ENCODE assay signal across 11 cellular contexts in genomic region chr6:148530976-148531375, GRCh38.
DNase-seq lines count a peak whose midpoint lies in the region; ATAC-seq and TF ChIP-seq lines count a peak whose summit lies in the region.
"Had no signal": no experiment of that assay in that cellular context is flagged by ENCODE, and none has a peak within 500 bp of the region (broad histone marks: within the 10 kb centered on the region; RNA-seq: fewer than 3 reads in every experiment).

No MANE protein-coding gene starts in this region.

- peaks cover 7% of the 10 kb centered on the region for H3K27me3 Mint-ChIP-seq in endothelial cell (ENCODE audit: unreplicated experiment)
- H3K27me3 Mint-ChIP-seq in activated T-cell treated with anti-CD3 and anti-CD28 coated beads, Interleukin-2, amount 50 U/mL, for 4 hours (ENCODE audit: low read depth) = peaks cover 5% of the 10 kb centered on the region

- no peaks in the 10 kb centered on the region for H3K27me3 ChIP-seq in SJSA1 (replicated peaks)
- H3K27me3 ChIP-seq in psoas muscle (ENCODE audit: insufficient read depth in 3 of 3, low read length in 2 of 3) = peaks cover 0 to 2% (median 0%) of the 10 kb centered on the region in 3 donors
- H3K27me3 ChIP-seq: cardiac muscle cell, foreskin keratinocyte, testis had no signal

- H3K4me3 ChIP-seq in AG10803 (ENCODE audit: low read length) = peak overlapping the region; percentile 34
- peak overlapping the region; percentile 17 for H3K4me3 ChIP-seq in SJSA1
- H3K4me3 ChIP-seq in psoas muscle = peak overlapping the region; percentile 28
- H3K4me3 ChIP-seq: cardiac muscle cell, testis had no signal

- peaks cover 16% of the 10 kb centered on the region for H3K4me1 Mint-ChIP-seq in endothelial cell (ENCODE audit: unreplicated experiment)
- H3K4me1 Mint-ChIP-seq in activated T-cell treated with anti-CD3 and anti-CD28 coated beads, Interleukin-2, amount 50 U/mL, for 4 hours (ENCODE audit: low read depth) = no peaks in the 10 kb centered on the region

- peaks cover 84% of the 10 kb centered on the region for H3K36me3 Mint-ChIP-seq in endothelial cell (ENCODE audit: low read depth, unreplicated experiment)
- no peaks in the 10 kb centered on the region for H3K36me3 Mint-ChIP-seq in activated T-cell treated with anti-CD3 and anti-CD28 coated beads, Interleukin-2, amount 50 U/mL, for 4 hours (ENCODE audit: insufficient read depth)

- no peak for DNase-seq in AG10803 (ENCODE audit: low read depth)
- no peak for DNase-seq in SJSA1 (ENCODE audit: low read depth in 1 of 2, low spot score in 2 of 2)
- no peak for DNase-seq in endothelial cell (ENCODE audit: low spot score)
- DNase-seq in psoas muscle = no peak
- no peak for DNase-seq in NCI-H1417 (lab: John Stamatoyannopoulos, UW)
- no peak for DNase-seq in NCI-H446 (lab: John Stamatoyannopoulos, UW)
- DNase-seq in activated T-cell treated with anti-CD3 and anti-CD28 coated beads, Interleukin-2, amount 50 U/mL, for 4 hours = no peak
- DNase-seq: testis had no signal

- peak overlapping the region; percentile 93 for H3K27ac ChIP-seq in SJSA1
- H3K27ac ChIP-seq in psoas muscle = peak overlapping the region; percentile 34
- H3K27ac ChIP-seq: cardiac muscle cell, foreskin keratinocyte had no signal

- intact Hi-C loops in psoas muscle (cut with DNase I) = no loop called here

- no peaks in the 10 kb centered on the region for H3K9me3 ChIP-seq in SJSA1 (replicated peaks)
- no peaks in the 10 kb centered on the region for H3K9me3 ChIP-seq in psoas muscle
- H3K9me3 ChIP-seq: testis had no signal

- peak overlapping the region; percentile 31 for H3K4me3 Mint-ChIP-seq in endothelial cell (ENCODE audit: unreplicated experiment)
- H3K4me3 Mint-ChIP-seq in activated T-cell treated with anti-CD3 and anti-CD28 coated beads, Interleukin-2, amount 50 U/mL, for 4 hours = no peak overlapping the region

- H3K9me3 Mint-ChIP-seq in endothelial cell (ENCODE audit: unreplicated experiment) = no peaks in the 10 kb centered on the region
- no peaks in the 10 kb centered on the region for H3K9me3 Mint-ChIP-seq in activated T-cell treated with anti-CD3 and anti-CD28 coated beads, Interleukin-2, amount 50 U/mL, for 4 hours

- H3K36me3 ChIP-seq in SJSA1 (peaks cover 23% of the 10 kb centered on the region), psoas muscle (ENCODE audit: insufficient read depth in 1 of 2, low read depth in 1 of 2) (peaks cover 9 to 61% of the 10 kb centered on the region in 2 donors)
- H3K36me3 ChIP-seq: cardiac muscle cell had no signal

- H3K27ac Mint-ChIP-seq in endothelial cell (ENCODE audit: unreplicated experiment) = peak overlapping the region; percentile 82

- no peak for TF ChIP-seq CTCF in AG10803 (conservative IDR thresholded peaks at IDR 0.05; ENCODE audit: low read length)
- no peak for TF ChIP-seq CTCF in endothelial cell (IDR thresholded peaks at IDR 0.05; ENCODE audit: unreplicated experiment)
- TF ChIP-seq CTCF in psoas muscle (IDR thresholded peaks at IDR 0.05) = no peak

- ATAC-seq in psoas muscle = no peak
- ATAC-seq in HG02852 (IDR thresholded peaks at IDR 0.05; ENCODE audit: unreplicated experiment) = no peak
- no peak for ATAC-seq in activated T-cell treated with anti-CD3 and anti-CD28 coated beads, Interleukin-2, amount 50 U/mL, for 4 hours

- H3K4me1 ChIP-seq in SJSA1 (replicated peaks) (peaks cover 31% of the 10 kb centered on the region), psoas muscle (no peaks in the 10 kb centered on the region)
- H3K4me1 ChIP-seq: foreskin keratinocyte had no signal

- 87 to 90% (median 88%) methylated on average over 4 of the region's 4 CpGs for WGBS in psoas muscle, 3 donors
